ENCODE assay signal across 1 cellular context in genomic region chr14:66426451-66426850, GRCh38.
TF ChIP-seq lines count a peak whose summit lies in the region.

No MANE protein-coding gene starts in this region.

TF ChIP-seq in GM23338, 12 proteins besides CTCF, POLR2A, EP300 and RAD21 (continued from another document):
- no peak for TF ChIP-seq REST (IDR thresholded peaks at IDR 0.05; ENCODE audit: unreplicated experiment)
TF ChIP-seq in GM23338: peak in this region for 0.
